ENCODE assay signal across 8 cellular contexts in the genomic region with DNA sequence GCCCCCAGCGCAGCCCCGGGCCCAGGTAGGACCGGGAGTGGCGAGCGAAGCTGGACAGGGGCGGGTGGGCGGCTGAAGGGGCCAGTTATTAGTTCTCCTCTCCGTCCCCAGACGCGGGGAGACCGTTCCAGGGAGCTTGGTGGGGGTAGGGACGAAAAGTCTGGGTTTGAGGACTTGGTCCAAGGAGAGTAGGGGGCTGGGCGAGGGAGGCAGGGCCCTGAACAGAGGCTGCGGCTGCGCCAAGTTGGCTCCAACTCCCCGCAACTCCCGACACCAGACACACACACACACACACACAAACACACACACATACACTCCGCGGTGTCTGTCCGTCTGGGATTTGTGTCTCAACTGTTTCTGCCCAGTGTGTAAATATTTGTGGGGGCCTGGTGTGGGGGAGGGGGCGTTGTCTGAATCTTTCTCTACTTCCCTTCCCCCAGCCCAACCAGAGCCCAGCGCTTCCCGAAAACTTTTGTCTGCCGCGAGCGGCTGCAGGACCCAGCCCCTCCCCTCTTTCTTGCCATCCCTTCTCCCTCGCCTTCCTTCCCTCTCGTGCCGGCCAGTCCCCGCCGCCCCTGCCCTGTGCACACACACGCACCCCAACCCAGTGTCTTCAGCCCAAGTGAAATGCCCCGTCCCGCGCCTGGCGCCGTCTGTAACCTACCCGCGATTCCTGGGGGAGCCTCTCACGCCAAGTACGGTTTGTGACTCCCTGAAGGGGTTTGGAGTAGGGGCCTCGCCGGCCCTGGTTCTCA. TPM values are rescaled to one million over a fixed set of nuclear protein-coding genes. Genes with fewer than 3 reads are reported as not detected.
DNase-seq lines count a peak whose midpoint lies in the region; ATAC-seq, FAIRE-seq and TF ChIP-seq lines count a peak whose summit lies in the region.

No MANE protein-coding gene starts in this region.

- H3K36me3 ChIP-seq in bronchial epithelial cell (ENCODE audit: control insufficient read depth, insufficient read depth, low read length), result peaks cover 1% of the 10 kb centered on the region

- peaks cover 0 to 4% (median 0%) of the 10 kb centered on the region in 6 donors for H3K9me3 Mint-ChIP-seq in immature natural killer cell

- POLR2A ChIA-PET in GM10248 (lab: Yijun Ruan, JAX), result no interaction called here

- no peaks in the 10 kb centered on the region for H3K36me3 Mint-ChIP-seq in immature natural killer cell

- peak overlapping the region in 1 of 5 donors; percentile 4 for H3K4me3 Mint-ChIP-seq in immature natural killer cell

- H3K27me3 Mint-ChIP-seq in immature natural killer cell (ENCODE audit: low read depth in 3 of 3), result peaks cover 11 to 18% (median 17%) of the 10 kb centered on the region in 3 donors

- ATAC-seq in GM18520 (IDR thresholded peaks at IDR 0.05; ENCODE audit: unreplicated experiment) (no peak), GM18870 (IDR thresholded peaks at IDR 0.05; ENCODE audit: unreplicated experiment) (no peak)

- no peaks in the 10 kb centered on the region for H3K27me3 ChIP-seq in bronchial epithelial cell (ENCODE audit: control insufficient read depth, insufficient read depth, low read length)

- peaks cover 14 to 24% of the 10 kb centered on the region in 2 donors for H3K4me1 Mint-ChIP-seq in immature natural killer cell

- no peak overlapping the region for H3K27ac Mint-ChIP-seq in immature natural killer cell

- CTCF ChIA-PET in GM10248 (lab: Yijun Ruan, JAX), result no interaction called here

- no peak for FAIRE-seq in bronchial epithelial cell (lab: Jason Lieb, UNC)

- TF ChIP-seq CTCF in bronchial epithelial cell (IDR thresholded peaks at IDR 0.05; ENCODE audit: insufficient read depth, low read length, severe bottlenecking), result no peak
- no peak for TF ChIP-seq CTCF in GM10248 (IDR thresholded peaks at IDR 0.05; ENCODE audit: control extremely low read depth, extremely low read depth, low read depth, missing control alignments)

- peak overlapping the region; percentile 52 for H3K4me3 ChIP-seq in Jurkat, Clone E6-1 (ENCODE audit: low read length)
- H3K4me3 ChIP-seq in bronchial epithelial cell (ENCODE audit: low read depth, low read length) (peak overlapping the region; percentile 72), skeletal muscle cell (ENCODE audit: low read depth, low read length) (peak overlapping the region; percentile 59)

- DNase-seq in Jurkat, Clone E6-1 (ENCODE audit: low read depth, low spot score), result no peak
- DNase-seq in bronchial epithelial cell (ENCODE audit: low read depth) (no peak), islet precursor cell (peak; percentile 79), skeletal muscle cell (ENCODE audit: low read depth) (no peak), GM10248 (ENCODE audit: extremely low spot score) (no peak), immature natural killer cell (no peak)

RNA-seq across cellular contexts. Expression of gene MDFI, which starts 0.7 kb away (rescaled TPM):
- polyA plus RNA-seq in Jurkat, Clone E6-1 (2012; ENCODE audit: insufficient read depth, insufficient read length), result 28.4 TPM
- total RNA-seq in bronchial epithelial cell, result 57.1 and 61.3 TPM in 2 replicates
- not detected for polyA plus RNA-seq in immature natural killer cell
